Comparison of ENCODE assay signal across 19 cellular contexts in the genomic region with DNA sequence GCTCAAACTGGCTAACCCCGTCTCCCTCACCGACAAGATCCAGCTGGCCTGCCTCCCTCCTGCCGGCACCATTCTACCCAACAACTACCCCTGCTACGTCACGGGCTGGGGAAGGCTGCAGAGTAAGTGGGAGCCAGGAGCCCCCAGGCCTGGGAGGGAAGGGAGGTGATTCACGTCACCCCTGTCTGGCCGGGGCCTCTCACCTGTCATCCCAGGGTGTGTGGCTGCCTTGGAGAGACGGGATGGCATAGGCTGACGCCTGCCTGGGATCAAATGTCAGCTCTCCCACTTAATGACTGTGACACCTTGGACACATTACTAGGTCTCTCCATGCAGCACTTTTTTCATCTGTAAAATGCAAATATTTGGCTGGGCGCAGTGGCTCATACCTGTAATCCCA. TPM values are rescaled to one million over a fixed set of nuclear protein-coding genes. Genes with fewer than 3 reads are reported as not detected.
"Had no signal": no experiment of that assay in that cellular context is flagged by ENCODE, and none has a peak within 500 bp of the region (broad histone marks: within the 10 kb centered on the region; RNA-seq: fewer than 3 reads in every experiment).

No MANE protein-coding gene starts in this region.

RNA-seq across cellular contexts. Expression of a gene that starts 6.9 kb away (rescaled TPM):
- total RNA-seq: activated CD4-positive, alpha-beta memory T cell treated with anti-CD3 and anti-CD28 coated beads for 36 hours; activated naive CD8-positive, alpha-beta T cell treated with anti-CD3 and anti-CD28 coated beads for 36 hours; astrocyte; breast epithelium; endodermal cell; fibroblast of villous mesenchyme; kidney; neural crest cell; occipital lobe; renal cortical epithelial cell; sigmoid colon; suprapubic skin; urinary bladder had no signal
- polyA plus RNA-seq: sigmoid colon, smooth muscle cell, urinary bladder had no signal

RNA-seq across cellular contexts. Expression of a gene that starts 12.5 kb away (rescaled TPM):
- total RNA-seq: activated CD4-positive, alpha-beta memory T cell treated with anti-CD3 and anti-CD28 coated beads for 36 hours; activated naive CD8-positive, alpha-beta T cell treated with anti-CD3 and anti-CD28 coated beads for 36 hours; astrocyte; breast epithelium; endodermal cell; fibroblast of villous mesenchyme; heart right ventricle; kidney; mesenteric fat pad; neural crest cell; occipital lobe; renal cortical epithelial cell; sigmoid colon; smooth muscle cell; stomach; suprapubic skin; tibial nerve had no signal
- polyA plus RNA-seq: heart right ventricle, lung, sigmoid colon, smooth muscle cell, stomach, urinary bladder had no signal

RNA-seq across cellular contexts. Expression of a gene that starts 25.2 kb away (rescaled TPM):
- total RNA-seq: astrocyte, endodermal cell, fibroblast of villous mesenchyme, occipital lobe, renal cortical epithelial cell, sigmoid colon, smooth muscle cell, stomach, urinary bladder had no signal
